In genomic region chr22:29330753-29331152, GRCh38 we compare ENCODE assay signal across 3 cellular contexts.
A peak's percentile ranks its signal among the peaks of the same experiment; 100 is the strongest.
TF ChIP-seq lines count a peak whose summit lies in the region.

No MANE protein-coding gene starts in this region.

TF ChIP-seq in liver, 16 proteins besides CTCF, POLR2A, EP300 and RAD21:
- TF ChIP-seq MAX (IDR thresholded peaks at IDR 0.05) (no peak), FOXA2 (IDR thresholded peaks at IDR 0.05) (no peak), YY1 (IDR thresholded peaks at IDR 0.05) (no peak), NR2F2 (IDR thresholded peaks at IDR 0.05) (peak; percentile 84), HNF4A (conservative IDR thresholded peaks at IDR 0.05) (no peak), EGR1 (IDR thresholded peaks at IDR 0.05; ENCODE audit: low read depth in 2 of 2) (no peak), JUND (IDR thresholded peaks at IDR 0.05) (no peak)

TF ChIP-seq in HepG2, 621 proteins besides CTCF, POLR2A, EP300 and RAD21 (continues in another document):
- TF ChIP-seq ZBED4 (CRISPR knock-in tag; IDR thresholded peaks at IDR 0.05; ENCODE audit: borderline replicate concordance) (no peak), TEAD2 (CRISPR knock-in tag; IDR thresholded peaks at IDR 0.05) (no peak), NKX3-1 (CRISPR knock-in tag; IDR thresholded peaks at IDR 0.05) (no peak), PRPF4 (IDR thresholded peaks at IDR 0.05; ENCODE audit: low read depth, low read length, poor library complexity, severe bottlenecking) (no peak), REST (IDR thresholded peaks at IDR 0.05; ENCODE audit: borderline replicate concordance in 1 of 2, low read depth in 1 of 2, low read length in 2 of 2) (no peak), KDM5A (IDR thresholded peaks at IDR 0.05; ENCODE audit: borderline replicate concordance, low read length) (no peak), POGZ (CRISPR knock-in tag; IDR thresholded peaks at IDR 0.05) (no peak), POLR2AphosphoS2 (IDR thresholded peaks at IDR 0.05; ENCODE audit: low read depth, low read length) (no peak), THYN1 (CRISPR knock-in tag; IDR thresholded peaks at IDR 0.05; ENCODE audit: borderline replicate concordance, low read depth) (no peak), TRIM22 (IDR thresholded peaks at IDR 0.05) (no peak), BCLAF1 (IDR thresholded peaks at IDR 0.05) (no peak)

TF ChIP-seq in GM12891, 5 proteins besides CTCF, POLR2A, EP300 and RAD21:
- TF ChIP-seq TAF1 (IDR thresholded peaks at IDR 0.05; ENCODE audit: low read depth, low read length) (no peak), PAX5 (IDR thresholded peaks at IDR 0.05; ENCODE audit: insufficient read depth, low read length, severe bottlenecking) (no peak), SPI1 (IDR thresholded peaks at IDR 0.05; ENCODE audit: low read depth, low read length) (no peak), POLR2AphosphoS5 (IDR thresholded peaks at IDR 0.05; ENCODE audit: low read depth, low read length) (no peak), POU2F2 (IDR thresholded peaks at IDR 0.05; ENCODE audit: low read depth, low read length) (no peak)
